33 cellular contexts compared by ENCODE assay signal in genomic region chr12:93093243-93093642, GRCh38.
"Had no signal": no experiment of that assay in that cellular context is flagged by ENCODE, and none has a peak within 500 bp of the region (broad histone marks: within the 10 kb centered on the region; RNA-seq: fewer than 3 reads in every experiment).

No MANE protein-coding gene starts in this region.

- ATAC-seq: activated CD8-positive, alpha-beta T cell treated with anti-CD3 and anti-CD28 coated beads for 36 hours; activated naive CD4-positive, alpha-beta T cell treated with anti-CD3 and anti-CD28 coated beads, Interleukin-2, amount 50 U/mL, for 72 hours; activated T-cell treated with anti-CD3 and anti-CD28 coated beads, Interleukin-2, amount 50 U/mL, for 4 hours; activated T-cell treated with anti-CD3 and anti-CD28 coated beads, Interleukin-2, amount 50 U/mL, for 72 hours; activated T-helper 17 cell treated with anti-CD3 and anti-CD28 coated beads, Interleukin-2, amount 50 U/mL, for 72 hours; body of pancreas had no signal

- H3K36me3 ChIP-seq: adrenal gland, brain microvascular endothelial cell, breast epithelium had no signal

- H3K27me3 ChIP-seq: adrenal gland, body of pancreas, brain microvascular endothelial cell, breast epithelium had no signal

- H3K27ac ChIP-seq: adrenal gland, body of pancreas, brain microvascular endothelial cell, breast epithelium had no signal

- H3K4me3 ChIP-seq: adrenal gland, body of pancreas, breast epithelium had no signal

- H3K9me3 ChIP-seq: adrenal gland, body of pancreas, breast epithelium had no signal

- H3K4me1 ChIP-seq: body of pancreas, breast epithelium had no signal

- DNase-seq: activated B cell treated with CpG ODN at 0.5 μM for 24 hours; activated CD4-positive, alpha-beta memory T cell treated with anti-CD3 and anti-CD28 coated beads for 36 hours; activated CD4-positive, alpha-beta T cell treated with anti-CD3 and anti-CD28 coated beads for 4 hours; activated CD4-positive, alpha-beta T cell treated with anti-CD3 and anti-CD28 coated beads, Interleukin-2, amount 10 ng/mL, durations not matched to agents 24 days and 14 days; activated CD4-positive, alpha-beta T cell treated with anti-CD3 and anti-CD28 coated beads, Interleukin-2, amount 50 U/mL, for 1 hour; activated CD4-positive, alpha-beta T cell treated with anti-CD3 and anti-CD28 coated beads, Interleukin-2, amount 50 U/mL, for 4 hours; activated CD4-positive, CD25-positive, alpha-beta regulatory T cell treated with anti-CD3 and anti-CD28 coated beads, Interleukin-2, amount 50 U/mL, for 72 hours; activated CD8-positive, alpha-beta memory T cell treated with anti-CD3 and anti-CD28 coated beads, Interleukin-2, amount 50 U/mL, for 4 hours; activated CD8-positive, alpha-beta T cell treated with anti-CD3 and anti-CD28 coated beads for 36 hours; activated effector memory CD4-positive, alpha-beta T cell treated with anti-CD3 and anti-CD28 coated beads, Interleukin-2, amount 50 U/mL, for 16 hours; activated gamma-delta T cell treated with Interleukin-2 at 50 U/mL for 16 hours; activated naive CD4-positive, alpha-beta T cell; activated naive CD4-positive, alpha-beta T cell treated with anti-CD3 and anti-CD28 coated beads for 36 hours; activated naive CD4-positive, alpha-beta T cell treated with anti-CD3 and anti-CD28 coated beads, Interleukin-2, amount 50 U/mL, for 16 hours; activated naive CD8-positive, alpha-beta T cell treated with anti-CD3 and anti-CD28 coated beads for 36 hours; activated T-cell treated with anti-CD3 and anti-CD28 coated beads for 4 hours; activated T-cell treated with anti-CD3 and anti-CD28 coated beads, Interleukin-2, amount 50 U/mL, for 1 hour; activated T-cell treated with anti-CD3 and anti-CD28 coated beads, Interleukin-2, amount 50 U/mL, for 4 hours; activated T-cell treated with anti-CD3 and anti-CD28 coated beads, Interleukin-2, amount 50 U/mL, for 72 hours; adrenal gland; amniotic stem cell; aorta; body of pancreas; brain microvascular endothelial cell; central memory CD4-positive, alpha-beta T cell; cerebellar nuclear complex; T-helper 2 cell; T-helper 9 cell had no signal

- FAIRE-seq: astrocyte, TTC549 had no signal
